In the genomic region with DNA sequence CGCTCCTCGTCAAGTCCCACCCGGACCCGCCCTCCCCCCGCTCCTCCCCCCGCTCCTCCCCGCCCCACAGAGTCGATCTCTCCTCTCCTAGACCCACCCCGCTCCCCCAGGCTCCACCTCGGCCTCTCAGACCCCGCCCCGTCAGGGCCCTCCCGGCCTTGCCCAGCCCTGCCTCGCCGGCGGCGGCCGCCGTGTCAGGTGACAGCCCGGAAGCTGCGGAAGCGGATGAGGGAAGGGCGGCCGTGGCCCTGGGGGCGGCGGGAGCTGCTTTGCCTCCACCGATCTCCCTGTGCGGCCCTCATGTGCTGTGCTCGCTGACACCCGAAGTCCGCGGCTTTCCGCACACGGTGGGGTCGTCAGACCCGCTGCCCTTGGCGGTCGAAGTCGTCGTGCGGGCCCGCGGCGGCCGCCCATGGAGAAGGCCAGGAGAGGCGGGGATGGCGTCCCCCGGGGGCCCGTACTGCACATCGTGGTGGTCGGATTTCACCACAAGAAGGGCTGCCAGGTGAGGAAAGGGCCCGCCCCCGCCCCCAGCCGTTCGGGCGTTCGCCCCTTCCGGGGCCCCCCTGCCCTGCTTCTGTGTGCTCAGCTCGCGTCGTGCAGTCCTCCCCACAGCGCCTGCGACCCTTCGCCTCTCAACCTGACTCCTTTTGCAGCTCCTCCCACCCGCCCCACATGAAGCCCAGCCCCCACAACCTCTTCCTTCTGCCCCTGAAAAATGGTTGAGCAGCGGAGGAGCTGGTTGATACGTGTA, we compare ENCODE assay signal across 8 cellular contexts. TPM values are rescaled to one million over a fixed set of nuclear protein-coding genes. Genes with fewer than 3 reads are reported as not detected.
A peak's percentile ranks its signal among the peaks of the same experiment; 100 is the strongest.
DNase-seq lines count a peak whose midpoint lies in the region; ATAC-seq and TF ChIP-seq lines count a peak whose summit lies in the region.

AVL9 (plus strand) TSS at position 192 of the 754 bp plus-strand sequence; CDS start at position 413, 221 bp downstream.

- H4K20me1 ChIP-seq in MM.1S (ENCODE audit: insufficient read depth, low read length) (no peaks in the 10 kb centered on the region), neural cell (ENCODE audit: insufficient read depth) (no peaks in the 10 kb centered on the region)

- H3F3A ChIP-seq in MM.1S (ENCODE audit: insufficient read depth, low read length) (peaks cover 11% of the 10 kb centered on the region), neural cell (ENCODE audit: insufficient read depth, low read length, poor library complexity, severe bottlenecking) (no peaks in the 10 kb centered on the region)

- ATAC-seq in stimulated activated naive CD8-positive, alpha-beta T cell treated with anti-CD3 and anti-CD28 coated beads, Interleukin-15, amount 100 ng/mL, for 72 hours: peak; percentile 94

- peak; percentile 60 for TF ChIP-seq EP300 in neural cell (conservative IDR thresholded peaks at IDR 0.05; ENCODE audit: poor library complexity, severe bottlenecking)

- H3K4me1 Mint-ChIP-seq in stimulated activated naive CD8-positive, alpha-beta T cell treated with anti-CD3 and anti-CD28 coated beads, Interleukin-15, amount 100 ng/mL, for 72 hours: peaks cover 47% of the 10 kb centered on the region

- peak within 1 kb of the TSS; percentile 99 for H3K27ac Mint-ChIP-seq in stimulated activated naive CD8-positive, alpha-beta T cell treated with anti-CD3 and anti-CD28 coated beads, Interleukin-15, amount 100 ng/mL, for 72 hours

- peak within 1 kb of the TSS; percentile 74 for H3K27ac ChIP-seq in MM.1S (ENCODE audit: low read length)
- H3K27ac ChIP-seq in neural cell (ENCODE audit: low read length): peak within 1 kb of the TSS; percentile 97

- TF ChIP-seq CTCF in MM.1S (IDR thresholded peaks at IDR 0.05; ENCODE audit: low read length): no peak
- TF ChIP-seq CTCF in neural cell (IDR thresholded peaks at IDR 0.05; ENCODE audit: poor library complexity, severe bottlenecking): peak; percentile 13

- H3K79me2 ChIP-seq in MM.1S (ENCODE audit: low read length) (peaks cover 50% of the 10 kb centered on the region), neural cell (replicated peaks; ENCODE audit: insufficient read depth, low read length) (peaks cover 32% of the 10 kb centered on the region)

- H3K4me1 ChIP-seq in ES-I3 (ENCODE audit: insufficient read depth, low read length) (no peaks in the 10 kb centered on the region), MM.1S (ENCODE audit: low read length) (peaks cover 9% of the 10 kb centered on the region; the same call in 1 of the 2 replicates)

- H3K27me3 ChIP-seq in MM.1S (replicated peaks; ENCODE audit: insufficient read depth, low read length) (no peaks in the 10 kb centered on the region), neural cell (ENCODE audit: insufficient read depth, low read depth, low read length) (no peaks in the 10 kb centered on the region)

- peak within 1 kb of the TSS; percentile 91 to 93 for H3K4me3 Mint-ChIP-seq in stimulated activated naive CD8-positive, alpha-beta T cell treated with anti-CD3 and anti-CD28 coated beads, Interleukin-15, amount 100 ng/mL, for 72 hours

- H3K4me2 ChIP-seq in MM.1S (ENCODE audit: low read depth, low read length) (peak within 1 kb of the TSS; percentile 93), neural cell (ENCODE audit: low read length) (peak within 1 kb of the TSS; percentile 90)

- H3K9me2 ChIP-seq in MM.1S (replicated peaks; ENCODE audit: insufficient read depth, low read length) (no peaks in the 10 kb centered on the region), neural cell (ENCODE audit: insufficient read depth, low read length) (no peaks in the 10 kb centered on the region)

- peak within 1 kb of the TSS; percentile 81 for H3K9ac ChIP-seq in ES-I3 (ENCODE audit: low read depth, low read length)
- peak within 1 kb of the TSS; percentile 92 for H3K9ac ChIP-seq in MM.1S (ENCODE audit: low read length)
- peak within 1 kb of the TSS; percentile 99 for H3K9ac ChIP-seq in neural cell (ENCODE audit: low read length)

- no peaks in the 10 kb centered on the region for H3K27me3 Mint-ChIP-seq in stimulated activated naive CD8-positive, alpha-beta T cell treated with anti-CD3 and anti-CD28 coated beads, Interleukin-15, amount 100 ng/mL, for 72 hours

- H3K4me3 ChIP-seq in MM.1S (ENCODE audit: low read length) (peak within 1 kb of the TSS; percentile 89), neural cell (ENCODE audit: low read length) (peak within 1 kb of the TSS; percentile 98)

- H3K36me3 ChIP-seq in ES-I3 (ENCODE audit: insufficient read depth, low read length) (no peaks in the 10 kb centered on the region), MM.1S (replicated peaks; ENCODE audit: insufficient read depth, low read length) (no peaks in the 10 kb centered on the region), neural cell (ENCODE audit: insufficient read depth, low read length) (no peaks in the 10 kb centered on the region)

- no peaks in the 10 kb centered on the region for H3K9me3 Mint-ChIP-seq in stimulated activated naive CD8-positive, alpha-beta T cell treated with anti-CD3 and anti-CD28 coated beads, Interleukin-15, amount 100 ng/mL, for 72 hours

- H3K9me3 ChIP-seq in ES-I3 (ENCODE audit: control insufficient read depth, insufficient read depth, low read length) (no peaks in the 10 kb centered on the region), MM.1S (replicated peaks; ENCODE audit: insufficient read depth, low read length) (no peaks in the 10 kb centered on the region), neural cell (ENCODE audit: low read length) (no peaks in the 10 kb centered on the region)

- H2AFZ ChIP-seq in MM.1S (ENCODE audit: low read length): peak within 1 kb of the TSS; percentile 96
- H2AFZ ChIP-seq in neural cell (ENCODE audit: low read depth, low read length): peak within 1 kb of the TSS; percentile 98

- peak; percentile 96 for DNase-seq in HCEC 1CT
- DNase-seq in MM.1S: peak; percentile 95
- DNase-seq in SIG-M5 (lab: John Stamatoyannopoulos, UW): peak; percentile 56
- peak; percentile 98 for DNase-seq in activated gamma-delta T cell (lab: John Stamatoyannopoulos, UW)
- peak; percentile 93 for DNase-seq in fibroblast of the conjunctiva (ENCODE audit: low read depth)
- peak; percentile 99 for DNase-seq in stimulated activated naive CD8-positive, alpha-beta T cell treated with anti-CD3 and anti-CD28 coated beads, Interleukin-15, amount 100 ng/mL, for 72 hours

- TF ChIP-seq RAD21 in neural cell (conservative IDR thresholded peaks at IDR 0.05): no peak

TF ChIP-seq in neural cell, 6 proteins besides CTCF, POLR2A, EP300 and RAD21:
- TF ChIP-seq, protein P1, sequence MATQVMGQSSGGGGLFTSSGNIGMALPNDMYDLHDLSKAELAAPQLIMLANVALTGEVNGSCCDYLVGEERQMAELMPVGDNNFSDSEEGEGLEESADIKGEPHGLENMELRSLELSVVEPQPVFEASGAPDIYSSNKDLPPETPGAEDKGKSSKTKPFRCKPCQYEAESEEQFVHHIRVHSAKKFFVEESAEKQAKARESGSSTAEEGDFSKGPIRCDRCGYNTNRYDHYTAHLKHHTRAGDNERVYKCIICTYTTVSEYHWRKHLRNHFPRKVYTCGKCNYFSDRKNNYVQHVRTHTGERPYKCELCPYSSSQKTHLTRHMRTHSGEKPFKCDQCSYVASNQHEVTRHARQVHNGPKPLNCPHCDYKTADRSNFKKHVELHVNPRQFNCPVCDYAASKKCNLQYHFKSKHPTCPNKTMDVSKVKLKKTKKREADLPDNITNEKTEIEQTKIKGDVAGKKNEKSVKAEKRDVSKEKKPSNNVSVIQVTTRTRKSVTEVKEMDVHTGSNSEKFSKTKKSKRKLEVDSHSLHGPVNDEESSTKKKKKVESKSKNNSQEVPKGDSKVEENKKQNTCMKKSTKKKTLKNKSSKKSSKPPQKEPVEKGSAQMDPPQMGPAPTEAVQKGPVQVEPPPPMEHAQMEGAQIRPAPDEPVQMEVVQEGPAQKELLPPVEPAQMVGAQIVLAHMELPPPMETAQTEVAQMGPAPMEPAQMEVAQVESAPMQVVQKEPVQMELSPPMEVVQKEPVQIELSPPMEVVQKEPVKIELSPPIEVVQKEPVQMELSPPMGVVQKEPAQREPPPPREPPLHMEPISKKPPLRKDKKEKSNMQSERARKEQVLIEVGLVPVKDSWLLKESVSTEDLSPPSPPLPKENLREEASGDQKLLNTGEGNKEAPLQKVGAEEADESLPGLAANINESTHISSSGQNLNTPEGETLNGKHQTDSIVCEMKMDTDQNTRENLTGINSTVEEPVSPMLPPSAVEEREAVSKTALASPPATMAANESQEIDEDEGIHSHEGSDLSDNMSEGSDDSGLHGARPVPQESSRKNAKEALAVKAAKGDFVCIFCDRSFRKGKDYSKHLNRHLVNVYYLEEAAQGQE (IDR thresholded peaks at IDR 0.05; ENCODE audit: borderline replicate concordance): no peak
- TF ChIP-seq MXI1 (conservative IDR thresholded peaks at IDR 0.05; ENCODE audit: poor library complexity, severe bottlenecking) (peak; percentile 81), EZH2 (IDR thresholded peaks at IDR 0.05; ENCODE audit: borderline replicate concordance, insufficient read depth, low read length, poor library complexity, severe bottlenecking) (no peak), TAF1 (IDR thresholded peaks at IDR 0.05; ENCODE audit: low read depth) (peak; percentile 66), SMC3 (conservative IDR thresholded peaks at IDR 0.05; ENCODE audit: poor library complexity) (no peak), POLR2AphosphoS5 (IDR thresholded peaks at IDR 0.05) (peak; percentile 97)
TF ChIP-seq in neural cell: peak in this region for 3.

RNA-seq across cellular contexts. Expression of gene AVL9, which starts in this region (rescaled TPM):
- 47.2 and 63.2 TPM in 2 replicates for polyA plus RNA-seq in neural cell
- 85.7 and 94.6 TPM in 2 replicates for polyA minus RNA-seq in neural cell

Comparison
In these comparisons a context has a peak if more than half of its experiments do, and no peak if none do; other contexts are left out.
1. Peak in every context shown above with its lines: DNase-seq, ATAC-seq, H3K4me3 ChIP-seq and H3K27ac ChIP-seq.